ENCODE assay signal across 8 cellular contexts in the genomic region with DNA sequence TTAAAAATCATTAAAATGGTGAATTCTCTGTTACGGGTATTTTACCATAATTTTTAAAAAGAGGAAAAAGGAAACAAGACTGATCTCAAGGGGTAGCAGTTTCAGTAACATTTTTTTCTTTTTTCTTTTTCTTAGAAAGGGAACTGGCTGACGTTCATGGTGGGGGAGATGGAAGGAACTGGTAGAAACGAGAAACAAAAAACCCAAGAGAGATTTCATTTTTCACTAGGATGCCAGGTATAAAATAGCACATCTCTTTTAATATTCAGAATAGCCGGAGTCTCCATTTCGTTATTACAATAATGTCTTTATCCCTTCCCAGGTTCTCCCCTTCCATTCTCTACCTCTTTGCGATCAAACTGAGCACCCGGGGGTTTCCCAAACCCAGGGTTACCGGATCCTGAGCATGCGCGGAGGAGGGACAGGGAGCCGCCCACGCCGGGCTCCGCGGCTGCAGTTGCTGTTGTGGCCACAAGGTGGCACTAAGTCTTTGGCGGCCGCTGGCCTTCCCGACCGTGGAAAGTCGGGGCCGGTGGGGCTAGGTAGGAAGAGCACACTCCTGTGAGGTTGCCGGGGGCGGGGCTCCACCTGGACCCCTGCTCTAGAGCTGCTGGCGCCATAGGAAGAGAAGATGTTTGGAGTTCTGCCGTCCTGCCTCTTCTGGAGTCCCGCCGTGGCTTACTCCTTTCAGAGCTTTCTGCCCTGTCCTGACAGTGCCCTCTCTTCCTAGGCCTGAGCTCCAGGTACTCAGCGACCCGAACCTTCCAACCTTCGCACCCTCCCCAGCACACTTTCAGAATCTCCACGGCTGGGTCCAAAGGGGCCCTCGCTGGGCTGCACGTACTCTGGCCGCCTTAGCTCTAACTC.
A peak's percentile ranks its signal among the peaks of the same experiment; 100 is the strongest.
DNase-seq lines count a peak whose midpoint lies in the region; ATAC-seq, FAIRE-seq and TF ChIP-seq lines count a peak whose summit lies in the region.

No MANE protein-coding gene starts in this region.

- peak; percentile 78 for TF ChIP-seq CTCF in activated B cell treated with CpG ODN at 0.5 μM for 24 hours (IDR thresholded peaks at IDR 0.05)
- TF ChIP-seq CTCF in cardiac fibroblast (IDR thresholded peaks at IDR 0.05; ENCODE audit: low read depth, low read length) = peak; percentile 99
- TF ChIP-seq CTCF in keratinocyte (optimal IDR thresholded peaks at IDR 0.05 in 1 of 3, IDR thresholded peaks at IDR 0.05 in 1 of 3, conservative IDR thresholded peaks at IDR 0.05 in 1 of 3; ENCODE audit: extremely low read depth in 1 of 3, insufficient read depth in 2 of 3, low read length in 3 of 3) = peak; percentile 90 to 98 (median 94)

- ATAC-seq in GM18498 (IDR thresholded peaks at IDR 0.05; ENCODE audit: unreplicated experiment) (peak; percentile 92), HG02763 (IDR thresholded peaks at IDR 0.05; ENCODE audit: unreplicated experiment) (peak; percentile 87), activated B cell treated with CpG ODN at 0.5 μM for 24 hours (ENCODE audit: low read depth) (peak; percentile 95)

- peak overlapping the region; percentile 79 for H3K4me3 Mint-ChIP-seq in activated B cell treated with CpG ODN at 0.5 μM for 24 hours

- H3K9me3 ChIP-seq in keratinocyte (ENCODE audit: control insufficient read depth, low read depth, low read length) = no peaks in the 10 kb centered on the region

- H4K20me1 ChIP-seq in keratinocyte (ENCODE audit: control insufficient read depth, extremely low read depth, insufficient read depth, low read length) = no peaks in the 10 kb centered on the region

- peaks cover 3% of the 10 kb centered on the region for H3K4me1 ChIP-seq in keratinocyte (ENCODE audit: control insufficient read depth, extremely low read depth, insufficient read depth, low read length)

- H2AFZ ChIP-seq in keratinocyte (ENCODE audit: control insufficient read depth, low read length) = peak overlapping the region; percentile 79

- no peaks in the 10 kb centered on the region for H3K36me3 ChIP-seq in keratinocyte (ENCODE audit: control insufficient read depth in 2 of 2, extremely low read depth in 1 of 2, insufficient read depth in 2 of 2, low read length in 2 of 2)

- no peaks in the 10 kb centered on the region for H3K27me3 ChIP-seq in keratinocyte (ENCODE audit: control insufficient read depth, extremely low read depth, insufficient read depth, low read length)

- peak overlapping the region; percentile 6 to 35 for H3K4me3 ChIP-seq in cardiac fibroblast (replicated peaks in 1 of 2; ENCODE audit: low read depth in 2 of 2, low read length in 2 of 2)
- peak overlapping the region in 1 of 3 experiments; percentile 37 for H3K4me3 ChIP-seq in keratinocyte (ENCODE audit: control insufficient read depth in 2 of 3, extremely low read depth in 1 of 3, insufficient read depth in 2 of 3, low read depth in 1 of 3, low read length in 3 of 3)

- H3K36me3 Mint-ChIP-seq in activated B cell treated with CpG ODN at 0.5 μM for 24 hours (ENCODE audit: low read depth) = no peaks in the 10 kb centered on the region

- H3K9ac ChIP-seq in keratinocyte (ENCODE audit: control insufficient read depth, extremely low read depth, insufficient read depth, low read length) = no peak overlapping the region

- POLR2A ChIA-PET in activated B cell treated with CpG ODN at 0.5 μM for 24 hours (lab: Charles Lee) = interaction anchor here (0.6 kb wide), 2 partner anchors 232 to 328 kb away, joined by 3 read pairs; no protein-coding TSS in a partner anchor

- H3K27ac ChIP-seq in keratinocyte (ENCODE audit: control insufficient read depth, insufficient read depth, low read length) = peak overlapping the region; percentile 11

- no peak for FAIRE-seq in keratinocyte (lab: Jason Lieb, UNC)

- H3K4me1 Mint-ChIP-seq in activated B cell treated with CpG ODN at 0.5 μM for 24 hours = peaks cover 8% of the 10 kb centered on the region

- H3K79me2 ChIP-seq in keratinocyte (ENCODE audit: control insufficient read depth, insufficient read depth, low read length) = no peaks in the 10 kb centered on the region

- peak; percentile 80 for DNase-seq in NCI-H146 (lab: John Stamatoyannopoulos, UW)
- peak; percentile 79 for DNase-seq in activated B cell treated with CpG ODN at 0.5 μM for 24 hours
- peak; percentile 72 to 76 for DNase-seq in cardiac fibroblast (ENCODE audit: low read depth in 2 of 2)
- no peak for DNase-seq in keratinocyte (ENCODE audit: low read depth, low spot score)
- DNase-seq in stimulated activated CD4-positive, alpha-beta T cell treated with anti-CD3 and anti-CD28 coated beads, Interleukin-12 subunit alpha, Interleukin-12 subunit beta, amount 100 ng/mL, for 4 hours = peak; percentile 90
- no peak for DNase-seq in NCI-H510A (lab: John Stamatoyannopoulos, UW)

- H3K9me3 Mint-ChIP-seq in activated B cell treated with CpG ODN at 0.5 μM for 24 hours = no peaks in the 10 kb centered on the region

- H3K27me3 Mint-ChIP-seq in activated B cell treated with CpG ODN at 0.5 μM for 24 hours = no peaks in the 10 kb centered on the region

- CTCF ChIA-PET in activated B cell treated with CpG ODN at 0.5 μM for 24 hours (lab: Charles Lee) = interaction anchor here (0.8 to 1.1 kb wide), 5 partner anchors 8 to 91 kb away, joined by 3 to 4 read pairs (median 3); no protein-coding TSS in a partner anchor

- peak overlapping the region; percentile 84 for H3K4me2 ChIP-seq in keratinocyte (ENCODE audit: control insufficient read depth, extremely low read depth, insufficient read depth, low read depth, low read length)

- H3K27ac Mint-ChIP-seq in activated B cell treated with CpG ODN at 0.5 μM for 24 hours = peak overlapping the region; percentile 38

- intact Hi-C loops in activated B cell treated with CpG ODN at 0.5 μM for 24 hours (cut with micrococcal nuclease) = loop anchor here (1.0 to 5.0 kb wide), 10 partner anchors 36 to 1975 kb away; partner anchors contain the start of genes BCKDHB, HMGN3, LCA5 and PHIP

- H3K9me1 ChIP-seq in keratinocyte (ENCODE audit: control insufficient read depth, extremely low read depth, insufficient read depth, low read length) = no peaks in the 10 kb centered on the region

- dilution Hi-C loops in keratinocyte (cut with MboI; ENCODE audit: extremely low pct_ligation_motif_present, low sequenced_read_pairs) = no loop called here

Comparison
In these comparisons a context has a peak if more than half of its experiments do, and no peak if none do; other contexts are left out.
1. DNase-seq: peak in NCI-H146 (single experiment), activated B cell treated with CpG ODN at 0.5 μM for 24 hours (single experiment), cardiac fibroblast (2 of 2) and stimulated activated CD4-positive, alpha-beta T cell treated with anti-CD3 and anti-CD28 coated beads, Interleukin-12 subunit alpha, Interleukin-12 subunit beta, amount 100 ng/mL, for 4 hours (single experiment); none in keratinocyte (single experiment) and NCI-H510A (single experiment).
2. Peak in every context shown above with its lines, with median percentiles within 50 percentile points of each other: ATAC-seq and CTCF ChIP-seq.